In genomic region chr2:223991611-223992010, GRCh38 we compare ENCODE assay signal across 20 cellular contexts.
"Had no signal": no experiment of that assay in that cellular context is flagged by ENCODE, and none has a peak within 500 bp of the region (broad histone marks: within the 10 kb centered on the region; RNA-seq: fewer than 3 reads in every experiment).

No MANE protein-coding gene starts in this region.

- H3K27me3 ChIP-seq: colonic mucosa, esophagus muscularis mucosa, foreskin keratinocyte, gastroesophageal sphincter, heart right ventricle had no signal

- H3K4me1 ChIP-seq: colonic mucosa, left lung, lower lobe of right lung had no signal

- DNase-seq: cerebellar nuclear complex; colonic mucosa; cortex of kidney; effector CD4-positive, alpha-beta T cell; effector memory CD4-positive, alpha-beta T cell; foreskin keratinocyte; heart right ventricle; hippocampal formation; immature natural killer cell; islet precursor cell; kidney; kidney glomerular epithelial cell; left colon; left lung; left ventricle myocardium superior; lower lobe of right lung; mesenchymal stem cell; midbrain had no signal

- H3K9me3 ChIP-seq: colonic mucosa, esophagus muscularis mucosa, gastroesophageal sphincter, heart right ventricle, left lung, lower lobe of right lung had no signal

- H3K36me3 ChIP-seq: colonic mucosa, gastroesophageal sphincter, left lung, lower lobe of right lung had no signal

- H3K27ac ChIP-seq: colonic mucosa, esophagus muscularis mucosa, foreskin keratinocyte, gastroesophageal sphincter, heart right ventricle, left lung, lower lobe of right lung had no signal

- H3K4me3 ChIP-seq: colonic mucosa, esophagus muscularis mucosa, gastroesophageal sphincter, heart right ventricle, left lung, lower lobe of right lung had no signal
